In genomic region chr10:18414061-18414460, GRCh38 we compare ENCODE assay signal across 24 cellular contexts.
DNase-seq lines count a peak whose midpoint lies in the region; ATAC-seq, FAIRE-seq and TF ChIP-seq lines count a peak whose summit lies in the region.
"Had no signal": no experiment of that assay in that cellular context is flagged by ENCODE, and none has a peak within 500 bp of the region (broad histone marks: within the 10 kb centered on the region; RNA-seq: fewer than 3 reads in every experiment).

No MANE protein-coding gene starts in this region.

- DNase-seq in NCI-H510A (lab: John Stamatoyannopoulos, UW) (peak; percentile 9), adipocyte (ENCODE audit: low read depth) (peak; percentile 14), left cardiac atrium (no peak), sciatic nerve (ENCODE audit: low spot score) (no peak), GM12892 (ENCODE audit: insufficient read length) (no peak), glomerular visceral epithelial cell (ENCODE audit: extremely low spot score) (no peak)
- no peak for DNase-seq in activated CD4-positive, CD25-positive, alpha-beta regulatory T cell treated with anti-CD3 and anti-CD28 coated beads, Interleukin-2, amount 50 U/mL, for 72 hours
- DNase-seq: activated CD4-positive, alpha-beta T cell treated with anti-CD3 and anti-CD28 coated beads, Interleukin-2, amount 10 ng/mL, durations not matched to agents 7 days and 5 days; activated CD8-positive, alpha-beta memory T cell treated with anti-CD3 and anti-CD28 coated beads, Interleukin-2, amount 10 ng/mL, durations not matched to agents 7 days and 5 days; activated naive CD4-positive, alpha-beta T cell treated with anti-CD3 and anti-CD28 coated beads, Interleukin-2, amount 10 ng/mL, durations not matched to agents 7 days and 5 days; CD4-positive, alpha-beta memory T cell; central memory CD4-positive, alpha-beta T cell; dermis blood vessel endothelial cell; GM23248; KG1; MM.1S; naive thymus-derived CD8-positive, alpha-beta T cell; NCI-H1417 treated with DMSO at 0.1 percent for 48 hours; RPMI8226; stimulated activated CD4-positive, alpha-beta T cell treated with anti-CD3 and anti-CD28 coated beads, Interleukin-2, amount 100 ng/mL, for 48 hours; WERI-Rb-1 had no signal

- H3K4me3 ChIP-seq in adipocyte (ENCODE audit: low read length) = no peak overlapping the region
- H3K4me3 ChIP-seq: GM23248, suprapubic skin had no signal

- no peaks in the 10 kb centered on the region for H3K36me3 ChIP-seq in adipocyte (ENCODE audit: control insufficient read depth, insufficient read depth, low read length, severe bottlenecking)
- H3K36me3 ChIP-seq: suprapubic skin, WERI-Rb-1 had no signal

- TF ChIP-seq POLR2A in GM12892 (IDR thresholded peaks at IDR 0.05; ENCODE audit: low read depth, low read length) = no peak

- peak; percentile 40 to 86 for ATAC-seq in left cardiac atrium
- ATAC-seq in sciatic nerve = peak; percentile 22
- ATAC-seq: activated CD8-positive, alpha-beta memory T cell treated with anti-CD3 and anti-CD28 coated beads, Interleukin-2, amount 10 ng/mL, durations not matched to agents 7 days and 5 days; naive thymus-derived CD8-positive, alpha-beta T cell; stimulated activated memory B cell treated with anti-CD40 and anti-IgM and Interleukin-4, amounts not matched to agents 10 μg/mL and 1 μg/mL and 100 μg/mL, for 72 hours had no signal

- H3K9me3 ChIP-seq in adipocyte (ENCODE audit: control insufficient read depth, low read length) = no peaks in the 10 kb centered on the region
- H3K9me3 ChIP-seq: suprapubic skin had no signal

- no peak overlapping the region for H3K9ac ChIP-seq in adipocyte (ENCODE audit: low read length)
- H3K9ac ChIP-seq: GM23248 had no signal

- no peaks in the 10 kb centered on the region for H3K4me1 ChIP-seq in adipocyte (ENCODE audit: control insufficient read depth, insufficient read depth, low read length)
- H3K4me1 ChIP-seq: suprapubic skin had no signal

- no peak for FAIRE-seq in GM12892 (lab: Jason Lieb, UNC)
- FAIRE-seq: G401.6 had no signal

- H3K27me3 ChIP-seq in adipocyte (replicated peaks; ENCODE audit: control insufficient read depth, insufficient read depth, low read length) = no peaks in the 10 kb centered on the region
- H3K27me3 ChIP-seq: suprapubic skin had no signal

- intact Hi-C loops in left cardiac atrium (cut with DNase I) (no loop called here), sciatic nerve (cut with DNase I) (no loop called here)

Comparison
In these comparisons a context has a peak if more than half of its experiments do, and no peak if none do; other contexts are left out.
1. DNase-seq: peak in NCI-H510A (single experiment) and adipocyte (single experiment); none in left cardiac atrium (single experiment), sciatic nerve (single experiment), GM12892 (single experiment), activated CD4-positive, CD25-positive, alpha-beta regulatory T cell treated with anti-CD3 and anti-CD28 coated beads, Interleukin-2, amount 50 U/mL, for 72 hours (single experiment) and glomerular visceral epithelial cell (single experiment).